In the genomic region with DNA sequence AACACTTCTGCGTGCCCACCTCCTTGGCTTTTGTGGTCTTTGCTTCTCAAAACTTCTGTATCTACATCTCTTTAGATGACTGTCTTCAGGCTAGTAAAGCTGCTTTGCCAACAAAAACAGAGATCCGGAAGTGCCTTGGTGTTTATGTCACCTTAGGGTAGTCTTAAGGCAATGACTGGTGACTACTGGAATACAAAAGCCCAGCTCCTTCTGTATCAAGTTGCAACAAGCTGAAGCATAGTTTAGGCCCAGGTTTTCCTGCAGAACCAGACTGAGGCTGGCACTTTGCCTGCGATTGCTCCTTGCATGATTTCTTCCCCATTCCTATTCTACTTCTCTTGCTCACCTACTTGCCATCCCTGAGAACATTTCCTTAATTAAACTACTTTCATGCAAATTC, we compare ENCODE assay signal across 23 cellular contexts.
DNase-seq lines count a peak whose midpoint lies in the region; ATAC-seq, FAIRE-seq and TF ChIP-seq lines count a peak whose summit lies in the region.
"Had no signal": no experiment of that assay in that cellular context is flagged by ENCODE, and none has a peak within 500 bp of the region (broad histone marks: within the 10 kb centered on the region; RNA-seq: fewer than 3 reads in every experiment).

No MANE protein-coding gene starts in this region.

- no peaks in the 10 kb centered on the region for H4K20me1 ChIP-seq in keratinocyte (ENCODE audit: control insufficient read depth, extremely low read depth, insufficient read depth, low read length)
- H4K20me1 ChIP-seq: BLaER1 had no signal

- no peak overlapping the region for H3K4me3 ChIP-seq in NT2/D1 (ENCODE audit: insufficient read length, low read depth)
- H3K4me3 ChIP-seq in choroid plexus epithelial cell (ENCODE audit: low read depth, low read length), result no peak overlapping the region
- no peak overlapping the region for H3K4me3 ChIP-seq in keratinocyte (ENCODE audit: control insufficient read depth in 2 of 3, extremely low read depth in 1 of 3, insufficient read depth in 2 of 3, low read depth in 1 of 3, low read length in 3 of 3)
- H3K4me3 ChIP-seq: ascending aorta, BLaER1, K562, pancreas, vagina had no signal

- peak overlapping the region; percentile 40 for H3K4me2 ChIP-seq in keratinocyte (ENCODE audit: control insufficient read depth, extremely low read depth, insufficient read depth, low read depth, low read length)
- H3K4me2 ChIP-seq: BLaER1 had no signal

- DNase-seq in ELF-1 (ENCODE audit: low read depth, low spot score) (peak; percentile 90), NT2/D1 (ENCODE audit: low read depth, low spot score) (peak; percentile 8), choroid plexus epithelial cell (ENCODE audit: low read depth) (peak; percentile 37), keratinocyte (ENCODE audit: low read depth, low spot score) (peak; percentile 55), NCI-H1092 treated with DMSO at 0.1 percent for 48 hours (lab: John Stamatoyannopoulos, UW) (no peak)
- no peak for DNase-seq in activated CD4-positive, CD25-positive, alpha-beta regulatory T cell treated with anti-CD3 and anti-CD28 coated beads, Interleukin-2, amount 50 U/mL, for 72 hours
- no peak for DNase-seq in stimulated activated CD4-positive, alpha-beta T cell treated with anti-CD3 and anti-CD28 coated beads, Interleukin-1b, Interleukin-23, amount 100 ng/mL, for 48 hours
- DNase-seq: ACHN; activated CD4-positive, alpha-beta T cell treated with anti-CD3 and anti-CD28 coated beads for 4 hours; Caco-2; effector CD8-positive, alpha-beta T cell; NCI-H1694; NCI-H226; OCI-M1; pancreas; T-helper 1 cell had no signal

- dilution Hi-C loops in keratinocyte (cut with MboI; ENCODE audit: extremely low pct_ligation_motif_present, low sequenced_read_pairs), result no loop called here

- H3K9me1 ChIP-seq in keratinocyte (ENCODE audit: control insufficient read depth, extremely low read depth, insufficient read depth, low read length), result no peaks in the 10 kb centered on the region

- H3K36me3 ChIP-seq in NT2/D1 (ENCODE audit: insufficient read depth, insufficient read length, low read length) (no peaks in the 10 kb centered on the region), keratinocyte (ENCODE audit: control insufficient read depth in 2 of 2, extremely low read depth in 1 of 2, insufficient read depth in 2 of 2, low read length in 2 of 2) (no peaks in the 10 kb centered on the region)
- H3K36me3 ChIP-seq: ascending aorta, BLaER1, pancreas, vagina had no signal

- FAIRE-seq in keratinocyte (lab: Jason Lieb, UNC), result peak; percentile 85
- FAIRE-seq: K562, pancreas had no signal

- no peaks in the 10 kb centered on the region for H3K79me2 ChIP-seq in keratinocyte (ENCODE audit: control insufficient read depth, insufficient read depth, low read length)

- no peak overlapping the region for H3K27ac ChIP-seq in keratinocyte (ENCODE audit: control insufficient read depth, insufficient read depth, low read length)
- H3K27ac ChIP-seq: ascending aorta, BLaER1, pancreas, vagina had no signal

- no peak for ATAC-seq in HG03460 (IDR thresholded peaks at IDR 0.05; ENCODE audit: unreplicated experiment)
- ATAC-seq: activated naive CD4-positive, alpha-beta T cell treated with anti-CD3 and anti-CD28 coated beads, Interleukin-2, amount 50 U/mL, for 72 hours; K562; pancreas; stimulated activated effector memory CD8-positive, alpha-beta T cell treated with anti-CD3 and anti-CD28 coated beads, Interleukin-12 subunit alpha, Interleukin-12 subunit beta, amount 100 ng/mL, for 72 hours had no signal

- H3K27me3 ChIP-seq in NT2/D1 (ENCODE audit: insufficient read depth, insufficient read length) (no peaks in the 10 kb centered on the region), keratinocyte (ENCODE audit: control insufficient read depth, extremely low read depth, insufficient read depth, low read length) (no peaks in the 10 kb centered on the region)
- H3K27me3 ChIP-seq: ascending aorta, pancreas, vagina had no signal

- H3K4me1 ChIP-seq in NT2/D1 (ENCODE audit: insufficient read depth, insufficient read length) (no peaks in the 10 kb centered on the region), keratinocyte (ENCODE audit: control insufficient read depth, extremely low read depth, insufficient read depth, low read length) (peaks cover 11% of the 10 kb centered on the region)
- H3K4me1 ChIP-seq: BLaER1, Caco-2, pancreas, vagina had no signal

- no peak for TF ChIP-seq CTCF in choroid plexus epithelial cell (conservative IDR thresholded peaks at IDR 0.05; ENCODE audit: low read depth, low read length)
- no peak for TF ChIP-seq CTCF in keratinocyte (optimal IDR thresholded peaks at IDR 0.05 in 1 of 3, IDR thresholded peaks at IDR 0.05 in 1 of 3, conservative IDR thresholded peaks at IDR 0.05 in 1 of 3; ENCODE audit: extremely low read depth in 1 of 3, insufficient read depth in 2 of 3, low read length in 3 of 3)

- H3K9me3 ChIP-seq in NT2/D1 (ENCODE audit: insufficient read depth, low read length) (no peaks in the 10 kb centered on the region), keratinocyte (ENCODE audit: control insufficient read depth, low read depth, low read length) (no peaks in the 10 kb centered on the region)
- H3K9me3 ChIP-seq: ascending aorta, BLaER1, Caco-2, pancreas, vagina had no signal

- no peak overlapping the region for H2AFZ ChIP-seq in keratinocyte (ENCODE audit: control insufficient read depth, low read length)

- H3K9ac ChIP-seq in NT2/D1 (ENCODE audit: insufficient read length, low read depth), result no peak overlapping the region
- H3K9ac ChIP-seq in keratinocyte (ENCODE audit: control insufficient read depth, extremely low read depth, insufficient read depth, low read length), result no peak overlapping the region
- H3K9ac ChIP-seq: BLaER1 had no signal

Comparison
In these comparisons a context has a peak if more than half of its experiments do, and no peak if none do; other contexts are left out.
1. DNase-seq: peak in ELF-1 (single experiment), NT2/D1 (single experiment), choroid plexus epithelial cell (single experiment) and keratinocyte (single experiment); none in activated CD4-positive, CD25-positive, alpha-beta regulatory T cell treated with anti-CD3 and anti-CD28 coated beads, Interleukin-2, amount 50 U/mL, for 72 hours (single experiment), stimulated activated CD4-positive, alpha-beta T cell treated with anti-CD3 and anti-CD28 coated beads, Interleukin-1b, Interleukin-23, amount 100 ng/mL, for 48 hours (single experiment) and NCI-H1092 treated with DMSO at 0.1 percent for 48 hours (single experiment).